In genomic region chr15:77002954-77003912, GRCh38 we compare ENCODE assay signal across 8 cellular contexts. TPM values are rescaled to one million over a fixed set of nuclear protein-coding genes. Genes with fewer than 3 reads are reported as not detected.
DNase-seq lines count a peak whose midpoint lies in the region; ATAC-seq, FAIRE-seq and TF ChIP-seq lines count a peak whose summit lies in the region.

No MANE protein-coding gene starts in this region.

- CTCF ChIA-PET in HEK293T (lab: Yijun Ruan, JAX) = no interaction called here

- ATAC-seq in HG02938 (IDR thresholded peaks at IDR 0.05; ENCODE audit: unreplicated experiment) (peak; percentile 49), T-helper 17 cell (peak; percentile 92)

- DNase-seq in GM12892 (ENCODE audit: insufficient read length) = no peak
- peak; percentile 31 to 54 (median 46) for DNase-seq in T-helper 17 cell
- peak; percentile 54 for DNase-seq in effector CD4-positive, alpha-beta T cell
- DNase-seq in stimulated activated CD4-positive, alpha-beta T cell treated with anti-CD3 and anti-CD28 coated beads, Interleukin-1b, Interleukin-23, amount 100 ng/mL, for 48 hours = peak; percentile 78
- DNase-seq in mesenteric fat pad (ENCODE audit: low spot score) = no peak
- DNase-seq in HEK293T (ENCODE audit: extremely low spot score) = no peak
- DNase-seq in DMS79 (lab: John Stamatoyannopoulos, UW) = no peak

- H3K4me3 Mint-ChIP-seq in T-helper 17 cell = peak overlapping the region; percentile 87

- POLR2A ChIA-PET in HEK293T (lab: Yijun Ruan, JAX) = no interaction called here

- no peaks in the 10 kb centered on the region for H3K9me3 ChIP-seq in T-helper 17 cell (ENCODE audit: control insufficient read depth, low read length, poor library complexity, severe bottlenecking)

- FAIRE-seq in GM12892 (lab: Jason Lieb, UNC) = peak; percentile 98

- TF ChIP-seq POLR2A in GM12892 (IDR thresholded peaks at IDR 0.05; ENCODE audit: low read depth, low read length) = no peak

- peak overlapping the region; percentile 98 for H3K27ac Mint-ChIP-seq in T-helper 17 cell

- peaks cover 52% of the 10 kb centered on the region for H3K4me1 Mint-ChIP-seq in T-helper 17 cell

- no peaks in the 10 kb centered on the region for H3K27me3 Mint-ChIP-seq in T-helper 17 cell

- H3K36me3 Mint-ChIP-seq in T-helper 17 cell (ENCODE audit: low read depth) = peaks cover 4% of the 10 kb centered on the region

TF ChIP-seq in HEK293T, 16 proteins besides CTCF, POLR2A, EP300 and RAD21:
- TF ChIP-seq CTBP1 (IDR thresholded peaks at IDR 0.05; ENCODE audit: borderline replicate concordance) (no peak), FOXK2 (IDR thresholded peaks at IDR 0.05) (no peak), ZNF384 (IDR thresholded peaks at IDR 0.05) (no peak), SP1 (IDR thresholded peaks at IDR 0.05) (no peak), PKNOX1 (IDR thresholded peaks at IDR 0.05) (no peak), ELF4 (IDR thresholded peaks at IDR 0.05) (no peak), TARDBP (IDR thresholded peaks at IDR 0.05) (no peak), ARNT (IDR thresholded peaks at IDR 0.05) (no peak), BHLHE40 (IDR thresholded peaks at IDR 0.05; ENCODE audit: borderline replicate concordance) (no peak), FOXM1 (IDR thresholded peaks at IDR 0.05; ENCODE audit: borderline replicate concordance) (no peak), NFRKB (IDR thresholded peaks at IDR 0.05) (no peak)

RNA-seq across cellular contexts. Expression of gene PSTPIP1, which starts 8.3 kb away (rescaled TPM):
- 6.4 TPM for polyA plus RNA-seq in GM12892 (2012; ENCODE audit: missing spikeins)
- total RNA-seq in T-helper 17 cell (100 to 1,000 TPM; 115 to 129 TPM), mesenteric fat pad (24.8 TPM)

Comparison
In these comparisons a context has a peak if more than half of its experiments do, and no peak if none do; other contexts are left out.
1. DNase-seq: peak in T-helper 17 cell (3 of 3), effector CD4-positive, alpha-beta T cell (single experiment) and stimulated activated CD4-positive, alpha-beta T cell treated with anti-CD3 and anti-CD28 coated beads, Interleukin-1b, Interleukin-23, amount 100 ng/mL, for 48 hours (single experiment); none in GM12892 (single experiment), mesenteric fat pad (single experiment), HEK293T (single experiment) and DMS79 (single experiment).